17 cellular contexts compared by ENCODE assay signal in genomic region chr3:123766195-123767019, GRCh38.
DNase-seq lines count a peak whose midpoint lies in the region; ATAC-seq and TF ChIP-seq lines count a peak whose summit lies in the region.
"Had no signal": no experiment of that assay in that cellular context is flagged by ENCODE, and none has a peak within 500 bp of the region (broad histone marks: within the 10 kb centered on the region; RNA-seq: fewer than 3 reads in every experiment).

No MANE protein-coding gene starts in this region.

- H3K79me1 ChIP-seq in trophoblast cell (ENCODE audit: low read length) (peaks cover 9% of the 10 kb centered on the region), mesendoderm (ENCODE audit: low read length) (no peaks in the 10 kb centered on the region)

- no peak overlapping the region for H3K23ac ChIP-seq in trophoblast cell (ENCODE audit: low read length)
- H3K23ac ChIP-seq in mesendoderm (ENCODE audit: low read length) = no peak overlapping the region

- H2AK5ac ChIP-seq in trophoblast cell (ENCODE audit: low read length) (peak overlapping the region; percentile 3), mesendoderm (ENCODE audit: low read length) (no peak overlapping the region)

- 82 to 91% methylated on average over 3 to 4 of the region's 13 CpGs for WGBS in gastroesophageal sphincter (ENCODE audit: low coverage in 1 of 2), 2 donors
- no CpG with 5 or more reads among the region's 13 CpGs for WGBS in trophoblast cell (ENCODE audit: extremely low coverage, insufficient coverage, insufficient read length)
- no CpG with 5 or more reads among the region's 13 CpGs for WGBS in mesendoderm (ENCODE audit: extremely low coverage, insufficient coverage, low lambda C conversion rate)

- H4K5ac ChIP-seq in mesendoderm (ENCODE audit: low read length) = no peak overlapping the region

- peaks cover 21 to 57% (median 48%) of the 10 kb centered on the region in 10 experiments for H3K4me1 ChIP-seq in BLaER1 treated with 17β-estradiol and CSF1 and Interleukin-3, amounts not matched to agents 10 nM and 100 nM
- H3K4me1 ChIP-seq in gastroesophageal sphincter (peaks cover 0 to 18% (median 0%) of the 10 kb centered on the region in 3 donors), trophoblast cell (ENCODE audit: control insufficient read depth in 1 of 2, insufficient read depth in 2 of 2, low read length in 2 of 2) (peaks cover 22 to 26% of the 10 kb centered on the region in 2 experiments), mesendoderm (ENCODE audit: control insufficient read depth, low read depth, low read length) (peaks cover 4% of the 10 kb centered on the region)
- H3K4me1 ChIP-seq: HAP-1 had no signal

- TF ChIP-seq CTCF in gastroesophageal sphincter (IDR thresholded peaks at IDR 0.05) = no peak

- H2AFZ ChIP-seq in trophoblast cell (ENCODE audit: insufficient read depth, low read length, poor library complexity) = no peak overlapping the region

- H3K27me3 ChIP-seq in BLaER1 treated with 17β-estradiol and CSF1 and Interleukin-3, amounts not matched to agents 10 nM and 100 nM = peaks cover 0 to 10% (median 0%) of the 10 kb centered on the region in 11 experiments; a peak in 4 of 22 replicates
- H3K27me3 ChIP-seq in gastroesophageal sphincter (no peaks in the 10 kb centered on the region), trophoblast cell (ENCODE audit: insufficient read depth, low read length) (no peaks in the 10 kb centered on the region), mesendoderm (ENCODE audit: insufficient read depth, low read length, poor library complexity) (no peaks in the 10 kb centered on the region)
- H3K27me3 ChIP-seq: uterus had no signal

- H2BK5ac ChIP-seq in trophoblast cell (ENCODE audit: low read depth, low read length, poor library complexity) (no peak overlapping the region), mesendoderm (ENCODE audit: low read length) (no peak overlapping the region)

- H3K27ac ChIP-seq in BLaER1 treated with 17β-estradiol and CSF1 and Interleukin-3, amounts not matched to agents 10 nM and 100 nM = peak overlapping the region in 1 of 11 experiments; percentile 7; a peak in 1 of 22 replicates
- peak overlapping the region in 1 of 4 donors; percentile 37 for H3K27ac ChIP-seq in gastroesophageal sphincter
- no peak overlapping the region for H3K27ac ChIP-seq in trophoblast cell (ENCODE audit: low read depth, low read length)
- no peak overlapping the region for H3K27ac ChIP-seq in mesendoderm (ENCODE audit: low read depth, low read length)

- H2BK120ac ChIP-seq in trophoblast cell (ENCODE audit: insufficient read depth, low read length, poor library complexity) = no peak overlapping the region
- no peak overlapping the region for H2BK120ac ChIP-seq in mesendoderm (ENCODE audit: low read depth, low read length)

- no peak overlapping the region for H2BK15ac ChIP-seq in mesendoderm (replicated peaks; ENCODE audit: low read depth)

- H3K79me2 ChIP-seq in trophoblast cell (ENCODE audit: control insufficient read depth, insufficient read depth, low read length, poor library complexity) (no peaks in the 10 kb centered on the region), mesendoderm (ENCODE audit: control insufficient read depth, insufficient read depth, low read length) (no peaks in the 10 kb centered on the region)

- H3K14ac ChIP-seq in trophoblast cell (ENCODE audit: low read length) = peak overlapping the region; percentile 3

- H3K4ac ChIP-seq in trophoblast cell (ENCODE audit: low read depth, low read length) (no peak overlapping the region), mesendoderm (ENCODE audit: low read depth, low read length) (no peak overlapping the region)

- peaks cover 0 to 6% (median 0%) of the 10 kb centered on the region in 11 experiments; a peak in 1 of 22 replicates for H3K9me3 ChIP-seq in BLaER1 treated with 17β-estradiol and CSF1 and Interleukin-3, amounts not matched to agents 10 nM and 100 nM (replicated peaks in 1 of 11)
- H3K9me3 ChIP-seq in gastroesophageal sphincter = no peaks in the 10 kb centered on the region
- peaks cover 2% of the 10 kb centered on the region for H3K9me3 ChIP-seq in trophoblast cell (ENCODE audit: insufficient read depth, low read depth, low read length)
- H3K9me3 ChIP-seq: HAP-1, uterus had no signal

- DNase-seq in RPMI7951 (ENCODE audit: low read depth) (peak; percentile 32), trophoblast cell (no peak), kidney glomerular epithelial cell (lab: John Stamatoyannopoulos, UW) (no peak), HCEC 1CT (no peak), mesendoderm (no peak)
- DNase-seq: activated CD4-positive, alpha-beta T cell treated with anti-CD3 and anti-CD28 coated beads for 36 hours; activated CD8-positive, alpha-beta memory T cell treated with anti-CD3 and anti-CD28 coated beads, Interleukin-2, amount 50 U/mL, for 48 hours; activated naive CD4-positive, alpha-beta T cell treated with anti-CD3 and anti-CD28 coated beads, Interleukin-2, amount 10 ng/mL, durations not matched to agents 7 days and 5 days; effector memory CD4-positive, alpha-beta T cell; NCI-H1048; RPMI8226; stimulated activated CD4-positive, alpha-beta T cell treated with anti-CD3 and anti-CD28 coated beads, Interleukin-4, amount 100 ng/mL, for 4 hours; uterus had no signal

- H4K8ac ChIP-seq in trophoblast cell (ENCODE audit: low read depth, low read length) = no peak overlapping the region
- H4K8ac ChIP-seq in mesendoderm (ENCODE audit: low read depth, low read length) = no peak overlapping the region

- no peak for TF ChIP-seq POLR2A in gastroesophageal sphincter (IDR thresholded peaks at IDR 0.05)

- H3K18ac ChIP-seq in trophoblast cell (ENCODE audit: low read length) (no peak overlapping the region), mesendoderm (ENCODE audit: low read length) (no peak overlapping the region)

- ATAC-seq in gastroesophageal sphincter (peak; percentile 42), GM21576 (IDR thresholded peaks at IDR 0.05; ENCODE audit: unreplicated experiment) (no peak)
- ATAC-seq: activated CD4-positive, alpha-beta T cell treated with anti-CD3 and anti-CD28 coated beads for 36 hours had no signal

- no peak overlapping the region for H4K91ac ChIP-seq in trophoblast cell (ENCODE audit: low read depth, low read length)

- peaks cover 0 to 12% (median 0%) of the 10 kb centered on the region in 11 experiments; a peak in 4 of 22 replicates for H4K20me1 ChIP-seq in BLaER1 treated with 17β-estradiol and CSF1 and Interleukin-3, amounts not matched to agents 10 nM and 100 nM

- no peak overlapping the region for H3K56ac ChIP-seq in mesendoderm (ENCODE audit: low read length)

- H2BK12ac ChIP-seq in trophoblast cell (ENCODE audit: low read length) = no peak overlapping the region

- H3K36me3 ChIP-seq in BLaER1 treated with 17β-estradiol and CSF1 and Interleukin-3, amounts not matched to agents 10 nM and 100 nM = peaks cover 0 to 16% (median 0%) of the 10 kb centered on the region in 11 experiments; a peak in 2 of 22 replicates
- H3K36me3 ChIP-seq in gastroesophageal sphincter (no peaks in the 10 kb centered on the region), trophoblast cell (ENCODE audit: control insufficient read depth in 1 of 2, insufficient read depth in 2 of 2, low read length in 2 of 2) (peaks cover 3 to 4% of the 10 kb centered on the region in 2 experiments), mesendoderm (ENCODE audit: control insufficient read depth, insufficient read depth, low read length) (no peaks in the 10 kb centered on the region)
- H3K36me3 ChIP-seq: HAP-1, uterus had no signal

- H4K12ac ChIP-seq in trophoblast cell (ENCODE audit: low read depth, low read length) = no peak overlapping the region

- H3K4me3 ChIP-seq in BLaER1 treated with 17β-estradiol and CSF1 and Interleukin-3, amounts not matched to agents 10 nM and 100 nM = no peak overlapping the region
- H3K4me3 ChIP-seq in gastroesophageal sphincter = no peak overlapping the region
- no peak overlapping the region for H3K4me3 ChIP-seq in trophoblast cell (ENCODE audit: low read depth, low read length)
- no peak overlapping the region for H3K4me3 ChIP-seq in mesendoderm (ENCODE audit: low read length)
- H3K4me3 ChIP-seq: HAP-1, uterus had no signal

- no peak overlapping the region for H3K9ac ChIP-seq in BLaER1 treated with 17β-estradiol and CSF1 and Interleukin-3, amounts not matched to agents 10 nM and 100 nM
- H3K9ac ChIP-seq in trophoblast cell (ENCODE audit: low read length) (no peak overlapping the region), mesendoderm (ENCODE audit: low read length) (no peak overlapping the region)

- no peak for TF ChIP-seq EP300 in gastroesophageal sphincter (IDR thresholded peaks at IDR 0.05)

- H3K4me2 ChIP-seq in BLaER1 treated with 17β-estradiol and CSF1 and Interleukin-3, amounts not matched to agents 10 nM and 100 nM = peak overlapping the region; percentile 45 to 79 (median 68)
- H3K4me2 ChIP-seq in trophoblast cell (ENCODE audit: low read length) = no peak overlapping the region
- no peak overlapping the region for H3K4me2 ChIP-seq in mesendoderm (ENCODE audit: low read length)

Comparison
In these comparisons a context has a peak if more than half of its experiments do, and no peak if none do; other contexts are left out.
1. H3K4me2 ChIP-seq: peak in BLaER1 treated with 17β-estradiol and CSF1 and Interleukin-3, amounts not matched to agents 10 nM and 100 nM (11 of 11); none in trophoblast cell (single experiment) and mesendoderm (single experiment).